ENCODE assay signal across 11 cellular contexts in the genomic region with DNA sequence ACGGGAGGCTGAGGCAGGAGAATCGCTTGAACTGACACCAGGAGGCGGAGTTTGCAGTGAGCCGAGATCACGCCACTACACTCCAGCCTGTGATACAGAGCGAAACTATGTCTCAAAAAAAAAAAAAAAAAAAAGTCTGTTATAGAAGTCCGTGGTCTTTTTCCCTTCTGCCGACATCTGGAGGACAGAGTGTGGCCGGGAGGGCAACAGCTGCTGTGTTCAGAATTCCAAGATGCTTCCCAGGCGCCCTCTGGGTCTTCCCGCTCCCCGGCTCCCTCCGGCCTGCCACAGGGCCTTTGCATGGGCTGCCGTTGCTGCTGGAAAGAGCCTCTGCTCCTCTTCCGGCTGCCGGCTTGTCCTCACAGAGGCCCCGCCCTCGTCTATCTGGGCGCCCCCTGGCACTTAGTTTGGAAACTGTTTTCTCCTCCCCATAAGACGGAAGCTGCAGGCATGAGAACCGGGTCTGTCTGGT. TPM values are rescaled to one million over a fixed set of nuclear protein-coding genes. Genes with fewer than 3 reads are reported as not detected.
DNase-seq lines count a peak whose midpoint lies in the region; ATAC-seq and TF ChIP-seq lines count a peak whose summit lies in the region.
"Had no signal": no experiment of that assay in that cellular context is flagged by ENCODE, and none has a peak within 500 bp of the region (broad histone marks: within the 10 kb centered on the region; RNA-seq: fewer than 3 reads in every experiment).

No MANE protein-coding gene starts in this region.

- H3K27me3 Mint-ChIP-seq in activated T-cell treated with anti-CD3 and anti-CD28 coated beads, Interleukin-2, amount 50 U/mL, for 72 hours (ENCODE audit: low read depth): peaks cover 4% of the 10 kb centered on the region
- peaks cover 13% of the 10 kb centered on the region for H3K27me3 Mint-ChIP-seq in T-helper 2 cell treated with Interferon-gamma antibody and Interleukin-4, amounts not matched to agents 5 μg/mL and 100 μg/mL, for 36 hours (ENCODE audit: low read depth)

- no peak for ATAC-seq in activated T-cell treated with anti-CD3 and anti-CD28 coated beads, Interleukin-2, amount 50 U/mL, for 72 hours (replicated peaks in 1 of 2)
- no peak for ATAC-seq in GM19035 (IDR thresholded peaks at IDR 0.05; ENCODE audit: unreplicated experiment)
- ATAC-seq: activated CD4-positive, CD25-positive, alpha-beta regulatory T cell treated with anti-CD3 and anti-CD28 coated beads, Interleukin-2, amount 50 U/mL, for 24 hours; lower lobe of right lung had no signal

- H3K9ac ChIP-seq in Karpas-422 (ENCODE audit: low read length): no peak overlapping the region

- peaks cover 5% of the 10 kb centered on the region for H3K4me1 Mint-ChIP-seq in activated T-cell treated with anti-CD3 and anti-CD28 coated beads, Interleukin-2, amount 50 U/mL, for 72 hours (ENCODE audit: low read depth)
- H3K4me1 Mint-ChIP-seq in T-helper 2 cell treated with Interferon-gamma antibody and Interleukin-4, amounts not matched to agents 5 μg/mL and 100 μg/mL, for 36 hours (ENCODE audit: low read depth): no peaks in the 10 kb centered on the region

- H3K9me3 Mint-ChIP-seq in activated T-cell treated with anti-CD3 and anti-CD28 coated beads, Interleukin-2, amount 50 U/mL, for 72 hours: peaks cover 0 to 3% of the 10 kb centered on the region in 2 donors
- H3K9me3 Mint-ChIP-seq in T-helper 2 cell treated with Interferon-gamma antibody and Interleukin-4, amounts not matched to agents 5 μg/mL and 100 μg/mL, for 36 hours: peaks cover 3% of the 10 kb centered on the region

- H3K4me1 ChIP-seq in Karpas-422 (ENCODE audit: low read length) (no peaks in the 10 kb centered on the region), osteoblast (ENCODE audit: insufficient read depth, low read length) (no peaks in the 10 kb centered on the region)

- no peaks in the 10 kb centered on the region for H3K79me2 ChIP-seq in Karpas-422 (ENCODE audit: low read length)
- H3K79me2 ChIP-seq in osteoblast (ENCODE audit: insufficient read depth, low read length): no peaks in the 10 kb centered on the region

- no peaks in the 10 kb centered on the region for H3K36me3 ChIP-seq in Karpas-422 (ENCODE audit: insufficient read depth, low read length)
- no peaks in the 10 kb centered on the region for H3K36me3 ChIP-seq in osteoblast (ENCODE audit: insufficient read depth, low read length)
- H3K36me3 ChIP-seq: lower lobe of right lung had no signal

- peaks cover 0 to 1% of the 10 kb centered on the region in 2 donors for H3K36me3 Mint-ChIP-seq in activated T-cell treated with anti-CD3 and anti-CD28 coated beads, Interleukin-2, amount 50 U/mL, for 72 hours (ENCODE audit: insufficient read depth in 2 of 2)
- no peaks in the 10 kb centered on the region for H3K36me3 Mint-ChIP-seq in T-helper 2 cell treated with Interferon-gamma antibody and Interleukin-4, amounts not matched to agents 5 μg/mL and 100 μg/mL, for 36 hours (ENCODE audit: low read depth)

- no peaks in the 10 kb centered on the region for H3K9me3 ChIP-seq in Karpas-422 (ENCODE audit: low read length)
- H3K9me3 ChIP-seq in osteoblast (ENCODE audit: low read depth, low read length): no peaks in the 10 kb centered on the region
- H3K9me3 ChIP-seq: lower lobe of right lung had no signal

- H3K4me2 ChIP-seq in Karpas-422 (ENCODE audit: low read depth, low read length, poor library complexity, severe bottlenecking) (no peak overlapping the region), osteoblast (ENCODE audit: insufficient read depth, low read length) (no peak overlapping the region)

- DNase-seq in DMS114 treated with DMSO at 0.1 percent for 48 hours (lab: John Stamatoyannopoulos, UW; ENCODE audit: unreplicated experiment): peak; percentile 6
- DNase-seq in Karpas-422: peak; percentile 69
- peak; percentile 33 to 51 for DNase-seq in activated T-cell treated with anti-CD3 and anti-CD28 coated beads, Interleukin-2, amount 50 U/mL, for 72 hours
- peak; percentile 93 for DNase-seq in osteoblast (ENCODE audit: insufficient read length, low spot score, missing footprints)
- no peak for DNase-seq in T-helper 2 cell treated with Interferon-gamma antibody and Interleukin-4, amounts not matched to agents 5 μg/mL and 100 μg/mL, for 36 hours (ENCODE audit: low spot score)
- no peak for DNase-seq in AML-193 (lab: John Stamatoyannopoulos, UW)
- DNase-seq in mesenteric fat pad (ENCODE audit: low spot score): no peak
- DNase-seq: lower lobe of right lung, NCI-H1930 had no signal

- no peaks in the 10 kb centered on the region for H3K27me3 ChIP-seq in Karpas-422 (ENCODE audit: low read length)
- peaks cover 30% of the 10 kb centered on the region for H3K27me3 ChIP-seq in osteoblast (ENCODE audit: insufficient read depth, low read length)

- H3K4me3 ChIP-seq in Karpas-422 (ENCODE audit: low read length) (no peak overlapping the region), osteoblast (ENCODE audit: insufficient read depth, low read length) (no peak overlapping the region)
- H3K4me3 ChIP-seq: lower lobe of right lung had no signal

- no peaks in the 10 kb centered on the region for H3K9me2 ChIP-seq in Karpas-422 (replicated peaks; ENCODE audit: insufficient read depth, low read length)

- H4K20me1 ChIP-seq in Karpas-422 (ENCODE audit: insufficient read depth, low read depth, low read length): no peaks in the 10 kb centered on the region
- H4K20me1 ChIP-seq in osteoblast (ENCODE audit: insufficient read depth, low read length): no peaks in the 10 kb centered on the region

- H3K27ac ChIP-seq in Karpas-422 (ENCODE audit: low read length): no peak overlapping the region
- H3K27ac ChIP-seq in osteoblast (ENCODE audit: low read depth, low read length): no peak overlapping the region
- H3K27ac ChIP-seq: lower lobe of right lung had no signal

- H2AFZ ChIP-seq in Karpas-422 (ENCODE audit: low read length): no peak overlapping the region
- no peak overlapping the region for H2AFZ ChIP-seq in osteoblast (ENCODE audit: low read length)

- H3K4me3 Mint-ChIP-seq in activated T-cell treated with anti-CD3 and anti-CD28 coated beads, Interleukin-2, amount 50 U/mL, for 72 hours: peak overlapping the region in 1 of 2 donors; percentile 39
- H3K4me3 Mint-ChIP-seq in T-helper 2 cell treated with Interferon-gamma antibody and Interleukin-4, amounts not matched to agents 5 μg/mL and 100 μg/mL, for 36 hours: no peak overlapping the region

- H3K27ac Mint-ChIP-seq in activated T-cell treated with anti-CD3 and anti-CD28 coated beads, Interleukin-2, amount 50 U/mL, for 72 hours: no peak overlapping the region
- H3K27ac Mint-ChIP-seq in T-helper 2 cell treated with Interferon-gamma antibody and Interleukin-4, amounts not matched to agents 5 μg/mL and 100 μg/mL, for 36 hours: no peak overlapping the region

- no peak for TF ChIP-seq CTCF in osteoblast (IDR thresholded peaks at IDR 0.05; ENCODE audit: extremely low read depth, low read depth, low read length)

RNA-seq across cellular contexts. Expression of gene CACNA1H, which starts 2.4 kb away (rescaled TPM):
- total RNA-seq in Karpas-422 (2014; rRNA removed; shearing (Covaris generic); ENCODE audit: low replicate concordance): not detected in 2 replicates
- total RNA-seq in activated T-cell treated with anti-CD3 and anti-CD28 coated beads, Interleukin-2, amount 50 U/mL, for 72 hours: under 1 TPM; 0.48 to 0.79 TPM
- total RNA-seq in osteoblast: under 0.01 TPM in 2 replicates
- total RNA-seq in mesenteric fat pad: 2.6 TPM

RNA-seq across cellular contexts. Expression of gene C1QTNF8, which starts 54.5 kb away (rescaled TPM):
- total RNA-seq in Karpas-422 (2014; rRNA removed; shearing (Covaris generic); ENCODE audit: low replicate concordance): not detected in 2 replicates
- not detected for total RNA-seq in activated T-cell treated with anti-CD3 and anti-CD28 coated beads, Interleukin-2, amount 50 U/mL, for 72 hours
- total RNA-seq in osteoblast (not detected in 2 replicates), mesenteric fat pad (not detected)
- total RNA-seq: lower lobe of right lung had no signal

Comparison
In these comparisons a context has a peak if more than half of its experiments do, and no peak if none do; other contexts are left out.
1. DNase-seq: peak in DMS114 treated with DMSO at 0.1 percent for 48 hours (single experiment), Karpas-422 (single experiment), activated T-cell treated with anti-CD3 and anti-CD28 coated beads, Interleukin-2, amount 50 U/mL, for 72 hours (2 of 2) and osteoblast (single experiment); none in T-helper 2 cell treated with Interferon-gamma antibody and Interleukin-4, amounts not matched to agents 5 μg/mL and 100 μg/mL, for 36 hours (single experiment), AML-193 (0 of 2) and mesenteric fat pad (single experiment).